1 cellular context compared by ENCODE assay signal in the genomic region with DNA sequence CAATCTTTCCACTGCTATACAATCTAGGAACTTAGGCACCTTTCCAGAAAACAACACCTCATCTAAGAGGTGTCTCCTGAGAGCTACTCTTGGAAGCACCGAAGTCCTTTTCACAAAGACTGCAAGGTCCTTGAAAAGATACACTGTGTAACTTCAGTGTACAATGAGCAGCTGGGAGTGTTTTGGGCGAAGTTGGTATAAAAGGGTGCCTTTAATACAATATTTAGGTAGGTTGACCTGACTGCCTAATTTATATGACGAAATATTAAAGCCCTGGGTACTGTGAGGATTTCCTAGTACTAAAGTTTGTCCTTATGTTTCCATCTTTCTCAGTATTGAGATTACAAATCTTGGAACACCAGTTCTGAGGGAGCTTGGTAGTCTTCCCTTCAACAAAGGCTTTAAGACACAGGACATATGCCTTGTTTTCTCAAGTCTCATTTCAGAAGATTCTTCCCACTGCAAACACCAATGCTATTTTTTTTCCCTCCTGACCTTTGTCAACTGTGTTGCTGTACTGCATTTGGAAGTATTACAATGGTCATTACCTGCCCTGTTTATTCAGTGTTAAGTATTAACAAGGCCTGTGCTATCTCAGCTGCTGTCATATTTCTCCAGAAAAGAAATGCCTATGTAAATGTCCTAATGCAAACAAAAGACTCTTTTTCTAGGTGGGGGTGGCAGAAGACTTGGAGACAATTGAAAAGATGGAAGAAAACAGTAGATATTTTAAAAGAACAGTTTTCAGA.
TF ChIP-seq lines count a peak whose summit lies in the region.

No MANE protein-coding gene starts in this region.

TF ChIP-seq in GM23338, 12 proteins besides CTCF, POLR2A, EP300 and RAD21 (continued from another document):
- TF ChIP-seq, protein P1, sequence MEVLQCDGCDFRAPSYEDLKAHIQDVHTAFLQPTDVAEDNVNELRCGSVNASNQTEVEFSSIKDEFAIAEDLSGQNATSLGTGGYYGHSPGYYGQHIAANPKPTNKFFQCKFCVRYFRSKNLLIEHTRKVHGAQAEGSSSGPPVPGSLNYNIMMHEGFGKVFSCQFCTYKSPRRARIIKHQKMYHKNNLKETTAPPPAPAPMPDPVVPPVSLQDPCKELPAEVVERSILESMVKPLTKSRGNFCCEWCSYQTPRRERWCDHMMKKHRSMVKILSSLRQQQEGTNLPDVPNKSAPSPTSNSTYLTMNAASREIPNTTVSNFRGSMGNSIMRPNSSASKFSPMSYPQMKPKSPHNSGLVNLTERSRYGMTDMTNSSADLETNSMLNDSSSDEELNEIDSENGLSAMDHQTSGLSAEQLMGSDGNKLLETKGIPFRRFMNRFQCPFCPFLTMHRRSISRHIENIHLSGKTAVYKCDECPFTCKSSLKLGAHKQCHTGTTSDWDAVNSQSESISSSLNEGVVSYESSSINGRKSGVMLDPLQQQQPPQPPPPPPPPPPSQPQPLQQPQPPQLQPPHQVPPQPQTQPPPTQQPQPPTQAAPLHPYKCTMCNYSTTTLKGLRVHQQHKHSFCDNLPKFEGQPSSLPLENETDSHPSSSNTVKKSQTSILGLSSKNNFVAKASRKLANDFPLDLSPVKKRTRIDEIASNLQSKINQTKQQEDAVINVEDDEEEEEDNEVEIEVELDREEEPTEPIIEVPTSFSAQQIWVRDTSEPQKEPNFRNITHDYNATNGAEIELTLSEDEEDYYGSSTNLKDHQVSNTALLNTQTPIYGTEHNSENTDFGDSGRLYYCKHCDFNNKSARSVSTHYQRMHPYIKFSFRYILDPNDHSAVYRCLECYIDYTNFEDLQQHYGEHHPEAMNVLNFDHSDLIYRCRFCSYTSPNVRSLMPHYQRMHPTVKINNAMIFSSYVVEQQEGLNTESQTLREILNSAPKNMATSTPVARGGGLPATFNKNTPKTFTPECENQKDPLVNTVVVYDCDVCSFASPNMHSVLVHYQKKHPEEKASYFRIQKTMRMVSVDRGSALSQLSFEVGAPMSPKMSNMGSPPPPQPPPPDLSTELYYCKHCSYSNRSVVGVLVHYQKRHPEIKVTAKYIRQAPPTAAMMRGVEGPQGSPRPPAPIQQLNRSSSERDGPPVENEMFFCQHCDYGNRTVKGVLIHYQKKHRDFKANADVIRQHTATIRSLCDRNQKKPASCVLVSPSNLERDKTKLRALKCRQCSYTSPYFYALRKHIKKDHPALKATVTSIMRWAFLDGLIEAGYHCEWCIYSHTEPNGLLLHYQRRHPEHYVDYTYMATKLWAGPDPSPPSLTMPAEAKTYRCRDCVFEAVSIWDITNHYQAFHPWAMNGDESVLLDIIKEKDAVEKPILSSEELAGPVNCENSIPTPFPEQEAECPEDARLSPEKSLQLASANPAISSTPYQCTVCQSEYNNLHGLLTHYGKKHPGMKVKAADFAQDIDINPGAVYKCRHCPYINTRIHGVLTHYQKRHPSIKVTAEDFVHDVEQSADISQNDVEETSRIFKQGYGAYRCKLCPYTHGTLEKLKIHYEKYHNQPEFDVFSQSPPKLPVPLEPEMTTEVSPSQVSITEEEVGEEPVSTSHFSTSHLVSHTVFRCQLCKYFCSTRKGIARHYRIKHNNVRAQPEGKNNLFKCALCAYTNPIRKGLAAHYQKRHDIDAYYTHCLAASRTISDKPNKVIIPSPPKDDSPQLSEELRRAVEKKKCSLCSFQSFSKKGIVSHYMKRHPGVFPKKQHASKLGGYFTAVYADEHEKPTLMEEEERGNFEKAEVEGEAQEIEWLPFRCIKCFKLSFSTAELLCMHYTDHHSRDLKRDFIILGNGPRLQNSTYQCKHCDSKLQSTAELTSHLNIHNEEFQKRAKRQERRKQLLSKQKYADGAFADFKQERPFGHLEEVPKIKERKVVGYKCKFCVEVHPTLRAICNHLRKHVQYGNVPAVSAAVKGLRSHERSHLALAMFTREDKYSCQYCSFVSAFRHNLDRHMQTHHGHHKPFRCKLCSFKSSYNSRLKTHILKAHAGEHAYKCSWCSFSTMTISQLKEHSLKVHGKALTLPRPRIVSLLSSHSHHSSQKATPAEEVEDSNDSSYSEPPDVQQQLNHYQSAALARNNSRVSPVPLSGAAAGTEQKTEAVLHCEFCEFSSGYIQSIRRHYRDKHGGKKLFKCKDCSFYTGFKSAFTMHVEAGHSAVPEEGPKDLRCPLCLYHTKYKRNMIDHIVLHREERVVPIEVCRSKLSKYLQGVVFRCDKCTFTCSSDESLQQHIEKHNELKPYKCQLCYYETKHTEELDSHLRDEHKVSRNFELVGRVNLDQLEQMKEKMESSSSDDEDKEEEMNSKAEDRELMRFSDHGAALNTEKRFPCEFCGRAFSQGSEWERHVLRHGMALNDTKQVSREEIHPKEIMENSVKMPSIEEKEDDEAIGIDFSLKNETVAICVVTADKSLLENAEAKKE (CRISPR knock-in tag; IDR thresholded peaks at IDR 0.05), result no peak
- TF ChIP-seq ZNF331 (CRISPR knock-in tag; IDR thresholded peaks at IDR 0.05; ENCODE audit: low read depth), result no peak
